Comparison of ENCODE assay signal across 32 cellular contexts in the genomic region with DNA sequence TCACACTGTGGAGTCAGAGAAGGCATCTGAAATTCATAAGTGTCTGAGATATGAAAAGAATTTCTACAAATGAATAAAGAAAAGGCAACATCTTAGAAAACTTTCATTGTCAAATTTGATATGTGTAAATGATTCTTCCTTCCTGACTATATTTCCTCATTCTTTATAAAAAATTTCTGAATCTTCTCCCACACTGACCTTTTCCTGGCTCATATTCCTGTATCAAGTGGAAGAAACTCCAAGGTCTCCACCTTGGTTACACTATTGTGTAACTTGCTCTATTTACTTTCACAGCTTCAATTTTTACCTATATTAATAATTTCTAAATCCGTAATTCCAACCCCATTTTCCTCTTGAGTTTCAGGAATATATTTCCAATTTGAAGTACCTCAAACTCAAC.
"Had no signal": no experiment of that assay in that cellular context is flagged by ENCODE, and none has a peak within 500 bp of the region (broad histone marks: within the 10 kb centered on the region; RNA-seq: fewer than 3 reads in every experiment).

No MANE protein-coding gene starts in this region.

- DNase-seq: activated effector memory CD4-positive, alpha-beta T cell treated with anti-CD3 and anti-CD28 coated beads, Interleukin-2, amount 50 U/mL, for 16 hours; activated effector memory CD4-positive, alpha-beta T cell treated with Interleukin-2 at 50 U/mL for 16 hours; activated gamma-delta T cell; activated gamma-delta T cell treated with Interleukin-2 at 50 U/mL for 16 hours; activated naive CD4-positive, alpha-beta T cell; activated naive CD4-positive, alpha-beta T cell treated with anti-CD3 and anti-CD28 coated beads for 36 hours; activated naive CD4-positive, alpha-beta T cell treated with anti-CD3 and anti-CD28 coated beads, Interleukin-2, amount 10 ng/mL, durations not matched to agents 7 days and 5 days; activated naive CD4-positive, alpha-beta T cell treated with anti-CD3 and anti-CD28 coated beads, Interleukin-2, amount 50 U/mL, for 16 hours; activated naive CD4-positive, alpha-beta T cell treated with Interleukin-2 at 50 U/mL for 16 hours; activated naive CD8-positive, alpha-beta T cell treated with anti-CD3 and anti-CD28 coated beads for 36 hours; activated naive CD8-positive, alpha-beta T cell treated with anti-CD3 and anti-CD28 coated beads, Interleukin-2, amount 10 ng/mL, durations not matched to agents 7 days and 5 days; activated naive CD8-positive, alpha-beta T cell treated with anti-CD3 and anti-CD28 coated beads, Interleukin-2, amount 50 U/mL, for 24 hours; activated T-cell treated with anti-CD3 and anti-CD28 coated beads, Interleukin-2, amount 50 U/mL, for 1 hour; activated T-cell treated with anti-CD3 and anti-CD28 coated beads, Interleukin-2, amount 50 U/mL, for 24 hours; activated T-cell treated with anti-CD3 and anti-CD28 coated beads, Interleukin-2, amount 50 U/mL, for 4 hours; activated T-cell treated with anti-CD3 and anti-CD28 coated beads, Interleukin-2, amount 50 U/mL, for 48 hours; activated T-cell treated with anti-CD3 and anti-CD28 coated beads, Interleukin-2, amount 50 U/mL, for 72 hours; adrenal gland; amniotic stem cell; amygdala; anterior cingulate cortex; aorta; body of pancreas; brain microvascular endothelial cell; caudate nucleus; central memory CD4-positive, alpha-beta T cell; cerebellar nuclear complex had no signal

- H3K36me3 ChIP-seq: adrenal gland, ascending aorta, brain microvascular endothelial cell, breast epithelium, cardiac muscle cell had no signal

- H3K4me3 ChIP-seq: adrenal gland, ascending aorta, body of pancreas, breast epithelium, cardiac muscle cell had no signal

- ATAC-seq: activated naive CD4-positive, alpha-beta T cell treated with anti-CD3 and anti-CD28 coated beads, Interleukin-2, amount 50 U/mL, for 72 hours; activated naive CD8-positive, alpha-beta T cell treated with anti-CD3 and anti-CD28 coated beads, Interleukin-2, amount 50 U/mL, for 24 hours; activated T-cell treated with anti-CD3 and anti-CD28 coated beads, Interleukin-2, amount 50 U/mL, for 4 hours; activated T-cell treated with anti-CD3 and anti-CD28 coated beads, Interleukin-2, amount 50 U/mL, for 72 hours; activated T-helper 17 cell treated with anti-CD3 and anti-CD28 coated beads, Interleukin-2, amount 50 U/mL, for 72 hours; body of pancreas had no signal

- H3K27me3 ChIP-seq: adrenal gland, ascending aorta, body of pancreas, brain microvascular endothelial cell, breast epithelium, cardiac muscle cell had no signal
